1 cellular context compared by ENCODE assay signal in the genomic region with DNA sequence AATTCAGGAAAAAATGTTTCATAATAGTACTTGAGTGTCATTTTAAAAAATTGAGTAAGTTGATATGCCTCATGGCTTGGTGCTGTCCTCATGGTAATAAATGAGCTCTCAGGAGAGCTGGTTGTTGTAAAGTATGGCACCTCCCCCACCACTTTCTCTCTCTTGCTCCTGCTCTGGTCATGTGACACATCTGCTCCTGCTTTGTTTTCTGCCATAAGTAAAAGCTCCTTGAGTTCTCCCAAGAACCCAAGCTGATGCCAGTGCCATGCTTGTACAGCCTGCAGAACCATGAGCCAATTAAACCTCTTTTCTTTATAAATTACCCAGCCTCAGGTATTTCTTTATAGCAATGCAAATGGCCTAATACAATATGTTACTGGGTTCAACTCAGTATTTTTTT.
TF ChIP-seq lines count a peak whose summit lies in the region.

No MANE protein-coding gene starts in this region.

TF ChIP-seq in K562, 482 proteins besides CTCF, POLR2A, EP300 and RAD21 (continued from another document):
- TF ChIP-seq, protein P1, sequence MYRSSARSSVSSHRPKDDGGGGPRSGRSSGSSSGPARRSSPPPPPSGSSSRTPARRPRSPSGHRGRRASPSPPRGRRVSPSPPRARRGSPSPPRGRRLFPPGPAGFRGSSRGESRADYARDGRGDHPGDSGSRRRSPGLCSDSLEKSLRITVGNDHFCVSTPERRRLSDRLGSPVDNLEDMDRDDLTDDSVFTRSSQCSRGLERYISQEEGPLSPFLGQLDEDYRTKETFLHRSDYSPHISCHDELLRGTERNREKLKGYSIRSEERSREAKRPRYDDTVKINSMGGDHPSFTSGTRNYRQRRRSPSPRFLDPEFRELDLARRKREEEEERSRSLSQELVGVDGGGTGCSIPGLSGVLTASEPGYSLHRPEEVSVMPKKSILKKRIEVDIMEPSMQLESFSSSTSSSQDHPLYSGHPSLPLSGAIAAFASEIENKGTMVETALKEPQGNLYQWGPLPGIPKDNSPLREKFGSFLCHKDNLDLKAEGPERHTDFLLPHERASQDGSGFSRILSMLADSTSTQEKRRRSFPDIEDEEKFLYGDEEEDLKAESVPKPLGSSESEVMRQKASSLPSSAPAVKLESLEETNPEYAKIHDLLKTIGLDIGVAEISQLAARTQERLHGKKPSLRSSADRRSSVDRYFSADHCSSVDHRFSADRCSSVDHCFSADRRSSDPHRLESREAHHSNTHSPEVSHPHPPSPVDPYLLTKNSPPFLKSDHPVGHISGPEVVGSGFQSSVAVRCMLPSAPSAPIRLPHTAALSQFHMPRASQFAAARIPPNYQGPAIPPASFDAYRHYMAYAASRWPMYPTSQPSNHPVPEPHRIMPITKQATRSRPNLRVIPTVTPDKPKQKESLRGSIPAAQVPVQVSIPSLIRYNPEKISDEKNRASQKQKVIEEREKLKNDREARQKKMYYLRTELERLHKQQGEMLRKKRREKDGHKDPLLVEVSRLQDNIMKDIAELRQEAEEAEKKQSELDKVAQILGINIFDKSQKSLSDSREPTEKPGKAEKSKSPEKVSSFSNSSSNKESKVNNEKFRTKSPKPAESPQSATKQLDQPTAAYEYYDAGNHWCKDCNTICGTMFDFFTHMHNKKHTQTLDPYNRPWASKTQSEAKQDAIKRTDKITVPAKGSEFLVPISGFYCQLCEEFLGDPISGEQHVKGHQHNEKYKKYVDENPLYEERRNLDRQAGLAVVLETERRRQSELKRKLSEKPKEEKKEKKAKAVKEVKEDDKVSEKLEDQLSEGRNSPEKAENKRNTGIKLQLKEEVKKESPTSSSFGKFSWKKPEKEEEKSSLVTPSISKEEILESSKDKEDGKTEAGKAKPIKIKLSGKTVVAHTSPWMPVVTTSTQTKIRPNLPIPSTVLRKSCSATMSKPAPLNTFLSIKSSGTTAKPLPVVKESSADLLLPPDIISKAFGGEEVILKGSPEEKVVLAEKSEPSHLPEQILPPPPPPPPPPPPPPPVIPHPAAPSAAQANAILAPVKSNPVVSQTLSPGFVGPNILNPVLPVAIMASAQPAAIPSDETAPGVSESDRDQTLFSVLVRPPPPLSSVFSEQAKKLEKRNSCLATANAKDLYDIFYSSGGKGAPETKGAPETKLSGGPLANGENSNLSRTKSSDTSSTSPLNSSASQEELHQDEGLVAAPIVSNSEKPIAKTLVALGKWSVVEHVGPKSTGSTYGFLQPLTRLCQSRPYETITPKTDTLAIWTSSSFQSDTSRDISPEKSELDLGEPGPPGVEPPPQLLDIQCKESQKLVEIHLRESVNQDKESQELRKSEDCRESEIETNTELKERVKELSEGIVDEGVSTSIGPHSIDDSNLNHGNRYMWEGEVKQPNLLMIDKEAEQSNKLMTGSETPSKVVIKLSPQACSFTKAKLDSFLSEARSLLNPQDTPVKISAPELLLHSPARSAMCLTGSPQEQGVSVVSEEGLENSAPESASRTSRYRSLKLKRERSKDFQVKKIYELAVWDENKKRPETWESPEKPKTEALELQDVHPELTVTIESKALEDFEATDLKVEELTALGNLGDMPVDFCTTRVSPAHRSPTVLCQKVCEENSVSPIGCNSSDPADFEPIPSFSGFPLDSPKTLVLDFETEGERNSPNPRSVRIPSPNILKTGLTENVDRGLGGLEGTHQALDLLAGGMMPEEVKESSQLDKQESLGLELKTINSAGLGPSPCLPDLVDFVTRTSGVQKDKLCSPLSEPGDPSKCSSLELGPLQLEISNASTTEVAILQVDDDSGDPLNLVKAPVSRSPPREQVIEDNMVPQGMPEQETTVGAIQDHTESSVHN (IDR thresholded peaks at IDR 0.05; ENCODE audit: borderline replicate concordance in 1 of 2, low read depth in 1 of 2), result no peak
